Comparison of ENCODE assay signal across 1 cellular context in genomic region chr6:106192824-106193223, GRCh38.
TF ChIP-seq lines count a peak whose summit lies in the region.

No MANE protein-coding gene starts in this region.

TF ChIP-seq in SK-N-SH, 30 proteins besides CTCF, POLR2A, EP300 and RAD21 (continued from another document):
- TF ChIP-seq ZBTB33 (IDR thresholded peaks at IDR 0.05; ENCODE audit: borderline replicate concordance, low read depth): peak; percentile 43; the same call in 1 of the 2 replicates
- TF ChIP-seq IRF3 (IDR thresholded peaks at IDR 0.05; ENCODE audit: low read depth, low read length): no peak
- no peak for TF ChIP-seq YY1 (IDR thresholded peaks at IDR 0.05; ENCODE audit: low read depth)
- peak; percentile 66; the same call in 1 of the 2 replicates for TF ChIP-seq FOSL2 (IDR thresholded peaks at IDR 0.05; ENCODE audit: borderline replicate concordance, low read depth)
- TF ChIP-seq, protein P1, sequence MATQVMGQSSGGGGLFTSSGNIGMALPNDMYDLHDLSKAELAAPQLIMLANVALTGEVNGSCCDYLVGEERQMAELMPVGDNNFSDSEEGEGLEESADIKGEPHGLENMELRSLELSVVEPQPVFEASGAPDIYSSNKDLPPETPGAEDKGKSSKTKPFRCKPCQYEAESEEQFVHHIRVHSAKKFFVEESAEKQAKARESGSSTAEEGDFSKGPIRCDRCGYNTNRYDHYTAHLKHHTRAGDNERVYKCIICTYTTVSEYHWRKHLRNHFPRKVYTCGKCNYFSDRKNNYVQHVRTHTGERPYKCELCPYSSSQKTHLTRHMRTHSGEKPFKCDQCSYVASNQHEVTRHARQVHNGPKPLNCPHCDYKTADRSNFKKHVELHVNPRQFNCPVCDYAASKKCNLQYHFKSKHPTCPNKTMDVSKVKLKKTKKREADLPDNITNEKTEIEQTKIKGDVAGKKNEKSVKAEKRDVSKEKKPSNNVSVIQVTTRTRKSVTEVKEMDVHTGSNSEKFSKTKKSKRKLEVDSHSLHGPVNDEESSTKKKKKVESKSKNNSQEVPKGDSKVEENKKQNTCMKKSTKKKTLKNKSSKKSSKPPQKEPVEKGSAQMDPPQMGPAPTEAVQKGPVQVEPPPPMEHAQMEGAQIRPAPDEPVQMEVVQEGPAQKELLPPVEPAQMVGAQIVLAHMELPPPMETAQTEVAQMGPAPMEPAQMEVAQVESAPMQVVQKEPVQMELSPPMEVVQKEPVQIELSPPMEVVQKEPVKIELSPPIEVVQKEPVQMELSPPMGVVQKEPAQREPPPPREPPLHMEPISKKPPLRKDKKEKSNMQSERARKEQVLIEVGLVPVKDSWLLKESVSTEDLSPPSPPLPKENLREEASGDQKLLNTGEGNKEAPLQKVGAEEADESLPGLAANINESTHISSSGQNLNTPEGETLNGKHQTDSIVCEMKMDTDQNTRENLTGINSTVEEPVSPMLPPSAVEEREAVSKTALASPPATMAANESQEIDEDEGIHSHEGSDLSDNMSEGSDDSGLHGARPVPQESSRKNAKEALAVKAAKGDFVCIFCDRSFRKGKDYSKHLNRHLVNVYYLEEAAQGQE (IDR thresholded peaks at IDR 0.05; ENCODE audit: low read depth, low read length): 0 out of 2 replicates have a peak, but pooled peaks have one; percentile 34
- TF ChIP-seq, protein P2, sequence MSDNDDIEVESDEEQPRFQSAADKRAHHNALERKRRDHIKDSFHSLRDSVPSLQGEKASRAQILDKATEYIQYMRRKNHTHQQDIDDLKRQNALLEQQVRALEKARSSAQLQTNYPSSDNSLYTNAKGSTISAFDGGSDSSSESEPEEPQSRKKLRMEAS (IDR thresholded peaks at IDR 0.05; ENCODE audit: low read depth): no peak
- peak; percentile 97 for TF ChIP-seq FOXM1 (IDR thresholded peaks at IDR 0.05; ENCODE audit: low read depth)
- TF ChIP-seq GABPA (IDR thresholded peaks at IDR 0.05; ENCODE audit: low read depth): peak; percentile 25; the same call in 1 of the 2 replicates
- TF ChIP-seq GATA2 (CRISPR knock-in tag; IDR thresholded peaks at IDR 0.05): peak; percentile 68
- TF ChIP-seq MXI1 (IDR thresholded peaks at IDR 0.05; ENCODE audit: low read depth, low read length): peak; percentile 13; the same call in 1 of the 2 replicates
- TF ChIP-seq RXRA (IDR thresholded peaks at IDR 0.05; ENCODE audit: borderline replicate concordance, low read depth): peak; percentile 97
- TF ChIP-seq TCF12 (IDR thresholded peaks at IDR 0.05): peak; percentile 96
TF ChIP-seq in SK-N-SH: peak in this region for 16.
